In the genomic region with DNA sequence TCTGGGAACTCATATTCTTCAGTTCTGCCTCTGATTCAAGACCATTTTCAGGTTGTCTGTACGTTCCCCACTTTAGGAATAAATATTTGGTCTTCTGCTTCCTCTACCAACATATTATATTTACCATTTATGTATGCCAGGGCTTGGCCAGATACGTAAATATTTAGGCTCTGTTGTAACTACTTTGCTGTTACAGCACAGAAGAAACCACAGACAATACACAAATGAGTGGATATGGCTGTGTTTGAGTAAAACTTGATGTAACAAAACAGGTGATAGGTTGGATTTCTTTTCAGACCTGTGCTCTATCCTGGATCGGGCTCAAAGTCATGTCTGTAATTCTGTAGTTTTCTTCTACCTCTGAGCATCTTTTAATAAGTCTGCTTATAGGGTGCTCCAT, we compare ENCODE assay signal across 16 cellular contexts. TPM values are rescaled to one million over a fixed set of nuclear protein-coding genes. Genes with fewer than 3 reads are reported as not detected.
DNase-seq lines count a peak whose midpoint lies in the region; ATAC-seq and TF ChIP-seq lines count a peak whose summit lies in the region.
"Had no signal": no experiment of that assay in that cellular context is flagged by ENCODE, and none has a peak within 500 bp of the region (broad histone marks: within the 10 kb centered on the region; RNA-seq: fewer than 3 reads in every experiment).

No MANE protein-coding gene starts in this region.

- no peaks in the 10 kb centered on the region for H3K9me3 Mint-ChIP-seq in activated T-cell treated with anti-CD3 and anti-CD28 coated beads, Interleukin-2, amount 50 U/mL, for 4 hours
- no peaks in the 10 kb centered on the region for H3K9me3 Mint-ChIP-seq in stimulated activated naive CD8-positive, alpha-beta T cell treated with anti-CD3 and anti-CD28 coated beads, Interleukin-15, Interleukin-2, amounts not matched to agents 100 ng/mL and 50 ng/mL, for 24 hours
- H3K9me3 Mint-ChIP-seq: H9, nephron progenitor cell had no signal

- peaks cover 24% of the 10 kb centered on the region for H3K36me3 Mint-ChIP-seq in activated T-cell treated with anti-CD3 and anti-CD28 coated beads, Interleukin-2, amount 50 U/mL, for 4 hours (ENCODE audit: insufficient read depth)
- no peaks in the 10 kb centered on the region for H3K36me3 Mint-ChIP-seq in T-helper 17 cell (ENCODE audit: low read depth)
- peaks cover 52% of the 10 kb centered on the region for H3K36me3 Mint-ChIP-seq in stimulated activated naive CD8-positive, alpha-beta T cell treated with anti-CD3 and anti-CD28 coated beads, Interleukin-15, Interleukin-2, amounts not matched to agents 100 ng/mL and 50 ng/mL, for 24 hours (ENCODE audit: low read depth)

- no peak overlapping the region for H3K27ac ChIP-seq in breast epithelium
- H3K27ac ChIP-seq: coronary artery, vagina had no signal

- H3K4me1 Mint-ChIP-seq in activated T-cell treated with anti-CD3 and anti-CD28 coated beads, Interleukin-2, amount 50 U/mL, for 4 hours (ENCODE audit: low read depth) = peaks cover 42% of the 10 kb centered on the region
- peaks cover 28% of the 10 kb centered on the region for H3K4me1 Mint-ChIP-seq in T-helper 17 cell
- peaks cover 52% of the 10 kb centered on the region for H3K4me1 Mint-ChIP-seq in stimulated activated naive CD8-positive, alpha-beta T cell treated with anti-CD3 and anti-CD28 coated beads, Interleukin-15, Interleukin-2, amounts not matched to agents 100 ng/mL and 50 ng/mL, for 24 hours (ENCODE audit: low read depth)
- H3K4me1 Mint-ChIP-seq: H9, nephron progenitor cell had no signal

- intact Hi-C loops in breast epithelium (cut with DNase I; ENCODE audit: low total_unique reads) = no loop called here

- peak overlapping the region; percentile 76 for H3K27ac Mint-ChIP-seq in T-helper 17 cell
- H3K27ac Mint-ChIP-seq in stimulated activated naive CD8-positive, alpha-beta T cell treated with anti-CD3 and anti-CD28 coated beads, Interleukin-15, Interleukin-2, amounts not matched to agents 100 ng/mL and 50 ng/mL, for 24 hours = peak overlapping the region; percentile 73
- H3K27ac Mint-ChIP-seq: H9, nephron progenitor cell had no signal

- no peak for DNase-seq in activated T-cell treated with anti-CD3 and anti-CD28 coated beads, Interleukin-2, amount 50 U/mL, for 4 hours
- no peak for DNase-seq in activated T-cell treated with anti-CD3 and anti-CD28 coated beads, Interleukin-2, amount 50 U/mL, for 48 hours
- DNase-seq in T-helper 17 cell = no peak
- DNase-seq in fibroblast of peridontal ligament (ENCODE audit: extremely low read depth) = peak; percentile 54
- no peak for DNase-seq in breast epithelium (ENCODE audit: low spot score in 2 of 2)
- no peak for DNase-seq in NCI-H526 treated with DMSO at 0.1 percent for 48 hours (lab: John Stamatoyannopoulos, UW)
- DNase-seq in HK-2 (ENCODE audit: unreplicated experiment) = no peak
- DNase-seq: ACHN; activated CD4-positive, CD25-positive, alpha-beta regulatory T cell; H9; NCI-H226; nephron progenitor cell; stomach had no signal

- TF ChIP-seq CTCF in breast epithelium (IDR thresholded peaks at IDR 0.05) = no peak

- H3K9me3 ChIP-seq in T-helper 17 cell (ENCODE audit: control insufficient read depth, low read length, poor library complexity, severe bottlenecking) (no peaks in the 10 kb centered on the region), breast epithelium (no peaks in the 10 kb centered on the region)
- H3K9me3 ChIP-seq: stomach, vagina had no signal

- no peak overlapping the region for H3K4me3 ChIP-seq in breast epithelium
- H3K4me3 ChIP-seq: coronary artery, stomach, vagina had no signal

- no peaks in the 10 kb centered on the region for H3K4me1 ChIP-seq in breast epithelium

- H3K27me3 Mint-ChIP-seq in activated T-cell treated with anti-CD3 and anti-CD28 coated beads, Interleukin-2, amount 50 U/mL, for 4 hours (ENCODE audit: low read depth) = no peaks in the 10 kb centered on the region
- H3K27me3 Mint-ChIP-seq in T-helper 17 cell = no peaks in the 10 kb centered on the region
- H3K27me3 Mint-ChIP-seq in stimulated activated naive CD8-positive, alpha-beta T cell treated with anti-CD3 and anti-CD28 coated beads, Interleukin-15, Interleukin-2, amounts not matched to agents 100 ng/mL and 50 ng/mL, for 24 hours = no peaks in the 10 kb centered on the region

- no peaks in the 10 kb centered on the region for H3K36me3 ChIP-seq in breast epithelium

- no peak overlapping the region for H3K4me3 Mint-ChIP-seq in activated T-cell treated with anti-CD3 and anti-CD28 coated beads, Interleukin-2, amount 50 U/mL, for 4 hours
- H3K4me3 Mint-ChIP-seq in T-helper 17 cell = peak overlapping the region; percentile 15
- no peak overlapping the region for H3K4me3 Mint-ChIP-seq in stimulated activated naive CD8-positive, alpha-beta T cell treated with anti-CD3 and anti-CD28 coated beads, Interleukin-15, Interleukin-2, amounts not matched to agents 100 ng/mL and 50 ng/mL, for 24 hours
- H3K4me3 Mint-ChIP-seq: H9, nephron progenitor cell had no signal

- TF ChIP-seq POLR2A in breast epithelium (IDR thresholded peaks at IDR 0.05) = no peak

- no peaks in the 10 kb centered on the region for H3K27me3 ChIP-seq in breast epithelium
- H3K27me3 ChIP-seq: stomach, vagina had no signal

- peak; percentile 58 to 78 for ATAC-seq in activated T-cell treated with anti-CD3 and anti-CD28 coated beads, Interleukin-2, amount 50 U/mL, for 4 hours
- ATAC-seq in T-helper 17 cell = peak; percentile 34

RNA-seq across cellular contexts. Expression of a gene that starts 37.5 kb away (rescaled TPM):
- 100 to 1,000 TPM; 172 to 213 (median 188) TPM for total RNA-seq in activated T-cell treated with anti-CD3 and anti-CD28 coated beads, Interleukin-2, amount 50 U/mL, for 4 hours
- 100 to 1,000 TPM; 251 to 319 TPM for total RNA-seq in T-helper 17 cell
- total RNA-seq in breast epithelium = 100 to 1,000 TPM; 176 to 198 (median 186) TPM

RNA-seq across cellular contexts. Expression of a gene that starts 38.6 kb away (rescaled TPM):
- 100 to 1,000 TPM in 2 of 3 donors, 10 to 100 TPM in 1; 97.2 to 127 (median 121) TPM for total RNA-seq in activated T-cell treated with anti-CD3 and anti-CD28 coated beads, Interleukin-2, amount 50 U/mL, for 4 hours
- total RNA-seq in T-helper 17 cell (10 to 100 TPM; 39.2 to 42.4 TPM), breast epithelium (10 to 100 TPM; 44.6 to 62.6 (median 58.7) TPM)
